ENCODE assay signal across 18 cellular contexts in the genomic region with DNA sequence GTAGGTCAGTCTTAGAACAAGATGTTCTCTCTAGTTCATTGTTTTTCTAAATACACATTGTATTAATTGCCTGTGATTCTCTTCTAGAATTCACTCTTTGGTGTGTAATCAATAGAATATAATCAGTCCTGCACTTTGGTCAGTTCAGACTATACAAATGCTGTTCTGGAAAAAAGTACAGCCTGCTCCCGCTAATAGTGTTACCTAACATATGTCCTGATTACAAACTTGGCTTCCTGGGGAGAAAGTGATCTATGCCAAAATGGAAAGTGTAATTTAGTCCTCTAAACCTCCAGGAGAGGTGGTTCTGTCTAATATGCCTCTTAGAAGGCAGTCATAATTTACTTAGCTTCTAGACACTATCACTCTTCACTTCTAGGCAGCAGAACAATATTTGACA.
DNase-seq lines count a peak whose midpoint lies in the region; ATAC-seq and TF ChIP-seq lines count a peak whose summit lies in the region.
"Had no signal": no experiment of that assay in that cellular context is flagged by ENCODE, and none has a peak within 500 bp of the region (broad histone marks: within the 10 kb centered on the region; RNA-seq: fewer than 3 reads in every experiment).

No MANE protein-coding gene starts in this region.

- H3K9me3 Mint-ChIP-seq in stimulated activated effector memory CD8-positive, alpha-beta T cell treated with anti-CD3 and anti-CD28 coated beads, Interleukin-12 subunit alpha, Interleukin-12 subunit beta, amount 100 ng/mL, for 72 hours: peaks cover 17% of the 10 kb centered on the region

- no peaks in the 10 kb centered on the region for H3K27me3 ChIP-seq in right cardiac atrium (ENCODE audit: control insufficient read depth, insufficient read depth)
- H3K27me3 ChIP-seq: BE2C had no signal

- H3K27ac ChIP-seq in right cardiac atrium (ENCODE audit: low read length): no peak overlapping the region
- no peak overlapping the region for H3K27ac ChIP-seq in RWPE1

- WGBS in right cardiac atrium: 35% methylated on average over 1 of the region's 1 CpG

- no peaks in the 10 kb centered on the region for H3K4me1 ChIP-seq in right cardiac atrium (ENCODE audit: control insufficient read depth, insufficient read depth, low read length)
- H3K4me1 ChIP-seq: BE2C, HAP-1 had no signal

- H3K4me3 Mint-ChIP-seq in stimulated activated effector memory CD8-positive, alpha-beta T cell treated with anti-CD3 and anti-CD28 coated beads, Interleukin-12 subunit alpha, Interleukin-12 subunit beta, amount 100 ng/mL, for 72 hours: no peak overlapping the region
- H3K4me3 Mint-ChIP-seq: CD4-positive, alpha-beta memory T cell had no signal

- POLR2A ChIA-PET in RWPE1 (lab: Yijun Ruan, JAX; ENCODE audit: low non-redundant PET): no interaction called here

- DNase-seq in DMS 273 (lab: John Stamatoyannopoulos, UW; ENCODE audit: unreplicated experiment) (peak; percentile 77), DMS 273 treated with DMSO at 0.1 percent for 48 hours (lab: John Stamatoyannopoulos, UW) (peak; percentile 77), choroid plexus epithelial cell (ENCODE audit: low read depth) (peak; percentile 59), right cardiac atrium (no peak), RWPE1 (ENCODE audit: low spot score) (no peak)
- DNase-seq in stimulated activated effector memory CD8-positive, alpha-beta T cell treated with anti-CD3 and anti-CD28 coated beads, Interleukin-12 subunit alpha, Interleukin-12 subunit beta, amount 100 ng/mL, for 72 hours (ENCODE audit: low spot score in 2 of 2): no peak
- DNase-seq: BE2C; CD4-positive, alpha-beta memory T cell; DND-41; IMR-90; Kasumi-1; NCI-H1930; NCI-H345; NCI-H748 treated with DMSO at 0.1 percent for 48 hours; SHP77 treated with DMSO at 0.1 percent for 48 hours had no signal

- CTCF ChIA-PET in RWPE1 (lab: Yijun Ruan, JAX): interaction anchor here (0.5 kb wide), 1 partner anchor 15 kb away, joined by 5 read pairs; no protein-coding TSS in a partner anchor

- peak; percentile 81 to 87 for ATAC-seq in right cardiac atrium
- no peak for ATAC-seq in GM19455 (IDR thresholded peaks at IDR 0.05; ENCODE audit: unreplicated experiment)
- no peak for ATAC-seq in stimulated activated effector memory CD8-positive, alpha-beta T cell treated with anti-CD3 and anti-CD28 coated beads, Interleukin-12 subunit alpha, Interleukin-12 subunit beta, amount 100 ng/mL, for 72 hours
- ATAC-seq: Panc1 had no signal

- no peak for TF ChIP-seq CTCF in choroid plexus epithelial cell (conservative IDR thresholded peaks at IDR 0.05; ENCODE audit: low read depth, low read length)
- TF ChIP-seq CTCF in RWPE1 (conservative IDR thresholded peaks at IDR 0.05; ENCODE audit: low read depth): no peak

- no peaks in the 10 kb centered on the region for H3K36me3 Mint-ChIP-seq in stimulated activated effector memory CD8-positive, alpha-beta T cell treated with anti-CD3 and anti-CD28 coated beads, Interleukin-12 subunit alpha, Interleukin-12 subunit beta, amount 100 ng/mL, for 72 hours
- H3K36me3 Mint-ChIP-seq: CD4-positive, alpha-beta memory T cell had no signal

- intact Hi-C loops in right cardiac atrium (cut with DNase I): no loop called here

- no peaks in the 10 kb centered on the region for H3K4me1 Mint-ChIP-seq in stimulated activated effector memory CD8-positive, alpha-beta T cell treated with anti-CD3 and anti-CD28 coated beads, Interleukin-12 subunit alpha, Interleukin-12 subunit beta, amount 100 ng/mL, for 72 hours
- H3K4me1 Mint-ChIP-seq: CD4-positive, alpha-beta memory T cell had no signal

- no peak overlapping the region for H3K27ac Mint-ChIP-seq in stimulated activated effector memory CD8-positive, alpha-beta T cell treated with anti-CD3 and anti-CD28 coated beads, Interleukin-12 subunit alpha, Interleukin-12 subunit beta, amount 100 ng/mL, for 72 hours
- H3K27ac Mint-ChIP-seq: CD4-positive, alpha-beta memory T cell had no signal

- no peak overlapping the region for H3K4me3 ChIP-seq in choroid plexus epithelial cell (ENCODE audit: low read depth, low read length)
- H3K4me3 ChIP-seq in right cardiac atrium (ENCODE audit: low read length): no peak overlapping the region
- H3K4me3 ChIP-seq: HAP-1 had no signal

- H3K9me3 ChIP-seq in right cardiac atrium (ENCODE audit: control insufficient read depth, low read length): no peaks in the 10 kb centered on the region
- H3K9me3 ChIP-seq: BE2C, HAP-1 had no signal

Comparison
In these comparisons a context has a peak if more than half of its experiments do, and no peak if none do; other contexts are left out.
1. DNase-seq: peak in DMS 273 (single experiment), DMS 273 treated with DMSO at 0.1 percent for 48 hours (single experiment) and choroid plexus epithelial cell (single experiment); none in right cardiac atrium (0 of 3), RWPE1 (single experiment) and stimulated activated effector memory CD8-positive, alpha-beta T cell treated with anti-CD3 and anti-CD28 coated beads, Interleukin-12 subunit alpha, Interleukin-12 subunit beta, amount 100 ng/mL, for 72 hours (0 of 2).
2. ATAC-seq: peak in right cardiac atrium (2 of 2); none in GM19455 (single experiment) and stimulated activated effector memory CD8-positive, alpha-beta T cell treated with anti-CD3 and anti-CD28 coated beads, Interleukin-12 subunit alpha, Interleukin-12 subunit beta, amount 100 ng/mL, for 72 hours (single experiment).